ENCODE assay signal across 11 cellular contexts in genomic region chr3:4508048-4508981, GRCh38. TPM values are rescaled to one million over a fixed set of nuclear protein-coding genes. Genes with fewer than 3 reads are reported as not detected.
DNase-seq lines count a peak whose midpoint lies in the region; ATAC-seq, FAIRE-seq and TF ChIP-seq lines count a peak whose summit lies in the region.
"Had no signal": no experiment of that assay in that cellular context is flagged by ENCODE, and none has a peak within 500 bp of the region (broad histone marks: within the 10 kb centered on the region; RNA-seq: fewer than 3 reads in every experiment).

No MANE protein-coding gene starts in this region.

- no peaks in the 10 kb centered on the region for H3K4me1 ChIP-seq in PC-9 (replicated peaks; ENCODE audit: insufficient read depth)

- TF ChIP-seq CTCF in D721Med (IDR thresholded peaks at IDR 0.05; ENCODE audit: insufficient read depth, missing control alignments) = no peak
- TF ChIP-seq CTCF in PC-9 (conservative IDR thresholded peaks at IDR 0.05) = no peak

- no peak overlapping the region for H3K4me3 ChIP-seq in PC-9
- H3K4me3 ChIP-seq: ascending aorta, gastroesophageal sphincter had no signal

- H3K27ac ChIP-seq in PC-9 = no peak overlapping the region
- H3K27ac ChIP-seq: ascending aorta had no signal

- no TSS peak for BruUV-seq in PC-9 (replicated peaks; lab: Mats Ljungman, UMichigan)

- H3K27me3 ChIP-seq in PC-9 (ENCODE audit: insufficient read depth, low read depth) = no peaks in the 10 kb centered on the region
- H3K27me3 ChIP-seq: ascending aorta, gastroesophageal sphincter had no signal

- no peaks in the 10 kb centered on the region for H3K9me2 ChIP-seq in PC-9 (ENCODE audit: insufficient read depth)

- POLR2A ChIA-PET in PC-9 (lab: Charles Lee; ENCODE audit: unreplicated experiment) = no interaction called here

- intact Hi-C loops in Right ventricle myocardium inferior (cut with DNase I) (no loop called here), PC-9 (cut with micrococcal nuclease; ENCODE audit: unreplicated experiment) (no loop called here)

- no peak for FAIRE-seq in D721Med (lab: Jason Lieb, UNC)

- no peak overlapping the region for H2AFZ ChIP-seq in PC-9

- H3K9me3 ChIP-seq in PC-9 (ENCODE audit: insufficient read depth, low read depth) = no peaks in the 10 kb centered on the region
- H3K9me3 ChIP-seq: ascending aorta, gastroesophageal sphincter had no signal

- H4K20me1 ChIP-seq in PC-9 (ENCODE audit: insufficient read depth) = no peaks in the 10 kb centered on the region

- DNase-seq in left kidney (ENCODE audit: low read depth, low spot score) (peak; percentile 94), NCI-H1105 treated with DMSO at 0.1 percent for 48 hours (lab: John Stamatoyannopoulos, UW) (no peak), Right ventricle myocardium inferior (ENCODE audit: missing footprints) (no peak), D721Med (ENCODE audit: insufficient read length, low spot score) (no peak), PC-9 (no peak)
- DNase-seq: occipital lobe had no signal

- no peaks in the 10 kb centered on the region for H3K79me2 ChIP-seq in PC-9 (ENCODE audit: low read depth)

- no peaks in the 10 kb centered on the region for H3K36me3 ChIP-seq in PC-9 (ENCODE audit: low read depth)
- H3K36me3 ChIP-seq: ascending aorta, gastroesophageal sphincter had no signal

- CTCF ChIA-PET in PC-9 (lab: Charles Lee) = no interaction called here

- peak; percentile 75 for ATAC-seq in GM18517 (IDR thresholded peaks at IDR 0.05; ENCODE audit: unreplicated experiment)
- ATAC-seq in GM21529 (IDR thresholded peaks at IDR 0.05; ENCODE audit: unreplicated experiment) = peak; percentile 65
- ATAC-seq in HG03354 (IDR thresholded peaks at IDR 0.05; ENCODE audit: poor library complexity, severe bottlenecking, unreplicated experiment) = peak; percentile 70
- ATAC-seq in Right ventricle myocardium inferior = no peak
- ATAC-seq: gastroesophageal sphincter had no signal

- H3F3A ChIP-seq in PC-9 (ENCODE audit: insufficient read depth, low read depth) = no peaks in the 10 kb centered on the region

- no peak overlapping the region for H3K4me2 ChIP-seq in PC-9

RNA-seq across cellular contexts. Expression of gene ITPR1, which starts 15.2 kb away (rescaled TPM):
- total RNA-seq in Right ventricle myocardium inferior (22.4 TPM), PC-9 (2021) (10.4 and 11.3 TPM in 2 replicates)

RNA-seq across cellular contexts. Expression of gene SUMF1, which starts 41.2 kb away (rescaled TPM):
- total RNA-seq in Right ventricle myocardium inferior (8.4 TPM), PC-9 (2021) (41.6 and 50.9 TPM in 2 replicates)
